Comparison of ENCODE assay signal across 1 cellular context in genomic region chr7:112515989-112516388, GRCh38.
TF ChIP-seq lines count a peak whose summit lies in the region.

No MANE protein-coding gene starts in this region.

TF ChIP-seq in GM12878, 131 proteins besides CTCF, POLR2A, EP300 and RAD21:
- TF ChIP-seq USF1 (IDR thresholded peaks at IDR 0.05; ENCODE audit: borderline replicate concordance, extremely low read length, insufficient read depth, low read depth, low read length) (no peak), POLR2AphosphoS5 (IDR thresholded peaks at IDR 0.05; ENCODE audit: low read length) (no peak), PRDM15 (CRISPR knock-in tag; IDR thresholded peaks at IDR 0.05) (no peak), KDM1A (IDR thresholded peaks at IDR 0.05; ENCODE audit: borderline replicate concordance) (no peak), MYB (IDR thresholded peaks at IDR 0.05; ENCODE audit: borderline replicate concordance, low read depth, low read length) (no peak), E2F4 (IDR thresholded peaks at IDR 0.05; ENCODE audit: low read depth, low read length) (no peak), ZBED1 (IDR thresholded peaks at IDR 0.05; ENCODE audit: borderline replicate concordance) (no peak), CREM (IDR thresholded peaks at IDR 0.05; ENCODE audit: low read depth) (no peak)
